23 cellular contexts compared by ENCODE assay signal in the genomic region with DNA sequence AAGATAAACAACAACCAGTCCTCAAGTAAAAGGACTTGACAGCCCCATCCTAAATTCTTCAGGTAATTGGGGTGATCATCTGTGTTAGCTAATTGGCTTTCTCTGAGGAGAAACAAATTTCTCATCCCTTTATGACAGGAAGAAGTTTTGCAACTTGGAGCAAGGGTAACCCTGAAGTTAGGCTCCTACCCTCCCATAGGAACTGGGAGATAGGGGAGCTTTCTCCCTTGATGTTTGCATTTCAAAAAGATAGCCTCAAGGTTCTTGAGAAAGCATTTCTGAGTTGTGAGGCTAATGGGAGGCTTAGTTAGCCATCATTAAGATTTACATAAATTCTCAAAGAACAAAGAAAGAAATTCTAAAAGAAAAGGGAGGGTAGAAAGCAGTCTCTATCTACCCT.
"Had no signal": no experiment of that assay in that cellular context is flagged by ENCODE, and none has a peak within 500 bp of the region (broad histone marks: within the 10 kb centered on the region; RNA-seq: fewer than 3 reads in every experiment).

No MANE protein-coding gene starts in this region.

- H3K9me3 ChIP-seq: colonic mucosa, esophagus squamous epithelium, gastroesophageal sphincter, heart right ventricle, neutrophil, ovary, prostate gland, thoracic aorta, vagina had no signal

- H3K4me3 Mint-ChIP-seq: activated naive CD8-positive, alpha-beta T cell treated with anti-CD3 and anti-CD28 coated beads for 36 hours; activated T-cell treated with anti-CD3 and anti-CD28 coated beads, Interleukin-2, amount 50 U/mL, for 4 hours; natural killer cell treated with Interleukin-12 subunit alpha and Interleukin-12 subunit beta and Interleukin-15 and Interleukin-18, amount 100 ng/mL, for 72 hours; type B pancreatic cell had no signal

- H3K27ac ChIP-seq: colonic mucosa, esophagus squamous epithelium, gastroesophageal sphincter, heart right ventricle, neutrophil, ovary, prostate gland, vagina had no signal

- H3K27ac Mint-ChIP-seq: activated naive CD8-positive, alpha-beta T cell treated with anti-CD3 and anti-CD28 coated beads for 36 hours; activated T-helper 2 cell treated with anti-CD3 and anti-CD28 coated beads, Interferon-gamma antibody, Interleukin-2, Interleukin-4, amounts not matched to agents 10 μg/mL and 5 μg/mL and 100 μg/mL, durations not matched to agents 14 hours and 24 hours and 36 hours; natural killer cell treated with Interleukin-12 subunit alpha and Interleukin-12 subunit beta and Interleukin-15 and Interleukin-18, amount 100 ng/mL, for 72 hours; type B pancreatic cell had no signal

- H3K36me3 ChIP-seq: colonic mucosa, esophagus squamous epithelium, gastroesophageal sphincter, heart right ventricle, neutrophil, ovary, prostate gland, thoracic aorta, vagina had no signal

- ATAC-seq: activated T-cell treated with anti-CD3 and anti-CD28 coated beads, Interleukin-2, amount 50 U/mL, for 4 hours; gastroesophageal sphincter; heart right ventricle; left cardiac atrium; natural killer cell treated with Interleukin-12 subunit alpha and Interleukin-12 subunit beta and Interleukin-15 and Interleukin-18, amount 100 ng/mL, for 72 hours had no signal

- H3K27me3 ChIP-seq: colonic mucosa, dorsolateral prefrontal cortex, esophagus squamous epithelium, gastroesophageal sphincter, heart right ventricle, neutrophil, ovary, vagina had no signal

- H3K9me3 Mint-ChIP-seq: activated naive CD8-positive, alpha-beta T cell treated with anti-CD3 and anti-CD28 coated beads for 36 hours; activated T-cell treated with anti-CD3 and anti-CD28 coated beads, Interleukin-2, amount 50 U/mL, for 4 hours; activated T-helper 2 cell treated with anti-CD3 and anti-CD28 coated beads, Interferon-gamma antibody, Interleukin-2, Interleukin-4, amounts not matched to agents 10 μg/mL and 5 μg/mL and 100 μg/mL, durations not matched to agents 14 hours and 24 hours and 36 hours; natural killer cell treated with Interleukin-12 subunit alpha and Interleukin-12 subunit beta and Interleukin-15 and Interleukin-18, amount 100 ng/mL, for 72 hours; type B pancreatic cell had no signal

- H3K4me1 ChIP-seq: colonic mucosa, esophagus squamous epithelium, gastroesophageal sphincter, prostate gland, vagina had no signal

- DNase-seq: activated CD4-positive, alpha-beta T cell treated with anti-CD3 and anti-CD28 coated beads for 4 hours; activated CD4-positive, alpha-beta T cell treated with anti-CD3 and anti-CD28 coated beads, Interleukin-2, amount 50 U/mL, for 48 hours; activated CD4-positive, CD25-positive, alpha-beta regulatory T cell; activated CD8-positive, alpha-beta memory T cell treated with anti-CD3 and anti-CD28 coated beads, Interleukin-2, amount 50 U/mL, for 48 hours; activated naive CD4-positive, alpha-beta T cell treated with Interleukin-2 at 50 U/mL for 16 hours; activated naive CD8-positive, alpha-beta T cell treated with anti-CD3 and anti-CD28 coated beads for 36 hours; activated T-cell treated with anti-CD3 and anti-CD28 coated beads, Interleukin-2, amount 50 U/mL, for 4 hours; colonic mucosa; dorsolateral prefrontal cortex; esophagus squamous epithelium; heart right ventricle; left cardiac atrium; ovary; stimulated activated CD4-positive, alpha-beta T cell treated with anti-CD3 and anti-CD28 coated beads, Interleukin-2, amount 100 ng/mL, for 48 hours; stimulated activated naive CD4-positive, alpha-beta T cell had no signal

- H3K4me3 ChIP-seq: colonic mucosa, dorsolateral prefrontal cortex, esophagus squamous epithelium, gastroesophageal sphincter, heart right ventricle, ovary, prostate gland, thoracic aorta, vagina had no signal

- H3K36me3 Mint-ChIP-seq: natural killer cell treated with Interleukin-12 subunit alpha and Interleukin-12 subunit beta and Interleukin-15 and Interleukin-18, amount 100 ng/mL, for 72 hours; type B pancreatic cell had no signal

- H3K27me3 Mint-ChIP-seq: activated naive CD8-positive, alpha-beta T cell treated with anti-CD3 and anti-CD28 coated beads for 36 hours; natural killer cell treated with Interleukin-12 subunit alpha and Interleukin-12 subunit beta and Interleukin-15 and Interleukin-18, amount 100 ng/mL, for 72 hours; type B pancreatic cell had no signal
